ENCODE assay signal across 27 cellular contexts in the genomic region with DNA sequence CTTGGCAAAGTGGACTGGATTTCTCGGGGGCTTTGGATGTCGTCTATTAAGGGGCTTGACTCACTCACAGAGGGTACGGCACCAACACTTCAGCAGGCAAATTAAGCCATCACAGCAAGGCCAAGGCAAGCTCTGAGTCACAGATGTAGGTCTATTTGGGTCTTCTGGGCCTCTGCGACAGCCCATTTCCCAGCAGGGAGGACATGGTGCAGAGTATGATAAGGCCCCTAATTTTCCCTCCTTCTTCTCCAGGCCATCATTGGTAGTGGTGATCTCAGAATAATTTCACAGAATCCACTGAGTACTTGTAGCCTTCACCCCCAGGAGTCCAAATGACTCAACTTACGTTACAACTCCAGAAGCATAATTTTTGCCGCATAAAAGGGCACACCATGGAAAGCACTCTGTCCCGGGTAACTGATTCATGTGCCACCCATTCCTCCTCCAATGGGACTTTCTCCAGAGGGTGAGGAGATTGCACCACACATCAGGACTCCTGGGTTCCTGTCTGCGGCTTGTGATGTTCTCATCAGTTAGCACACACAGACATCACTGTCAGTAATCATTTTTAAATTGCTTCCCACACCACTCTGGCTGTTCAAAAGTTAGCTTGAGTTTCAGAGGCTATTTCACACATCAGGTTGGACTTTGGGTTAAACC.
"Had no signal": no experiment of that assay in that cellular context is flagged by ENCODE, and none has a peak within 500 bp of the region (broad histone marks: within the 10 kb centered on the region; RNA-seq: fewer than 3 reads in every experiment).

No MANE protein-coding gene starts in this region.

- H3K27ac ChIP-seq: epithelial cell of prostate, gastrocnemius medialis, left lung, parathyroid adenoma, right lobe of liver, suprapubic skin, transverse colon, vagina had no signal

- H3K79me2 ChIP-seq: parathyroid adenoma had no signal

- H3K27ac Mint-ChIP-seq: mesothelial cell of epicardium; natural killer cell treated with Interleukin-12 subunit alpha and Interleukin-12 subunit beta and Interleukin-15 and Interleukin-18, amount 100 ng/mL, for 72 hours; progenitor cell of endocrine pancreas; stimulated activated naive B cell treated with anti-CD40 and anti-IgM and Interleukin-4, amounts not matched to agents 10 μg/mL and 1 μg/mL and 100 μg/mL, for 72 hours; stimulated activated naive CD8-positive, alpha-beta T cell treated with anti-CD3 and anti-CD28 coated beads, Interleukin-15, Interleukin-2, amounts not matched to agents 100 ng/mL and 50 ng/mL, for 24 hours had no signal

- DNase-seq: dorsolateral prefrontal cortex; effector CD4-positive, alpha-beta T cell; foreskin fibroblast; gastrocnemius medialis; head of caudate nucleus; left cardiac atrium; left lung; mesenchymal stem cell; mucosa of descending colon; naive B cell; right lobe of liver; small intestine; stimulated activated CD4-positive, alpha-beta T cell treated with anti-CD3 and anti-CD28 coated beads, Interleukin-15, amount 100 ng/mL, for 24 hours; stimulated activated CD4-positive, alpha-beta T cell treated with anti-CD3 and anti-CD28 coated beads, Interleukin-2, amount 100 ng/mL, for 48 hours; stimulated activated naive B cell treated with anti-CD40 and anti-IgM and Interleukin-4, amounts not matched to agents 10 μg/mL and 1 μg/mL and 100 μg/mL, for 72 hours; transverse colon had no signal

- H3K9me3 Mint-ChIP-seq: mesothelial cell of epicardium; stimulated activated naive B cell treated with anti-CD40 and anti-IgM and Interleukin-4, amounts not matched to agents 10 μg/mL and 1 μg/mL and 100 μg/mL, for 72 hours; stimulated activated naive CD8-positive, alpha-beta T cell treated with anti-CD3 and anti-CD28 coated beads, Interleukin-15, Interleukin-2, amounts not matched to agents 100 ng/mL and 50 ng/mL, for 24 hours had no signal

- FAIRE-seq: islet of Langerhans, small intestine had no signal

- H3K36me3 Mint-ChIP-seq: mesothelial cell of epicardium; natural killer cell treated with Interleukin-12 subunit alpha and Interleukin-12 subunit beta and Interleukin-15 and Interleukin-18, amount 100 ng/mL, for 72 hours; stimulated activated naive B cell treated with anti-CD40 and anti-IgM and Interleukin-4, amounts not matched to agents 10 μg/mL and 1 μg/mL and 100 μg/mL, for 72 hours had no signal

- H3K4me1 Mint-ChIP-seq: mesothelial cell of epicardium, neural crest cell had no signal

- ATAC-seq: esophagus mucosa; gastrocnemius medialis; left cardiac atrium; left lung; mucosa of descending colon; natural killer cell treated with Interleukin-12 subunit alpha and Interleukin-12 subunit beta and Interleukin-15 and Interleukin-18, amount 100 ng/mL, for 72 hours; right lobe of liver; stimulated activated naive B cell treated with anti-CD40 and anti-IgM and Interleukin-4, amounts not matched to agents 10 μg/mL and 1 μg/mL and 100 μg/mL, for 72 hours had no signal

- H3K27me3 ChIP-seq: dorsolateral prefrontal cortex, gastrocnemius medialis, left lung, right lobe of liver, suprapubic skin, transverse colon, vagina had no signal

- H2AFZ ChIP-seq: parathyroid adenoma had no signal

- H3K9me3 ChIP-seq: gastrocnemius medialis, mucosa of descending colon, right lobe of liver, suprapubic skin, transverse colon, vagina had no signal

- H3K4me3 ChIP-seq: dorsolateral prefrontal cortex, gastrocnemius medialis, left lung, mucosa of descending colon, right lobe of liver, suprapubic skin, transverse colon, vagina had no signal

- H3K27me3 Mint-ChIP-seq: naive B cell; natural killer cell treated with Interleukin-12 subunit alpha and Interleukin-12 subunit beta and Interleukin-15 and Interleukin-18, amount 100 ng/mL, for 72 hours; stimulated activated naive B cell treated with anti-CD40 and anti-IgM and Interleukin-4, amounts not matched to agents 10 μg/mL and 1 μg/mL and 100 μg/mL, for 72 hours; stimulated activated naive CD8-positive, alpha-beta T cell treated with anti-CD3 and anti-CD28 coated beads, Interleukin-15, Interleukin-2, amounts not matched to agents 100 ng/mL and 50 ng/mL, for 24 hours had no signal

- H3K4me3 Mint-ChIP-seq: mesothelial cell of epicardium; naive B cell; natural killer cell treated with Interleukin-12 subunit alpha and Interleukin-12 subunit beta and Interleukin-15 and Interleukin-18, amount 100 ng/mL, for 72 hours; neural crest cell; stimulated activated naive B cell treated with anti-CD40 and anti-IgM and Interleukin-4, amounts not matched to agents 10 μg/mL and 1 μg/mL and 100 μg/mL, for 72 hours; stimulated activated naive CD8-positive, alpha-beta T cell treated with anti-CD3 and anti-CD28 coated beads, Interleukin-15, Interleukin-2, amounts not matched to agents 100 ng/mL and 50 ng/mL, for 24 hours had no signal

- H3K9ac ChIP-seq: parathyroid adenoma had no signal

- H3K36me3 ChIP-seq: gastrocnemius medialis, left lung, right lobe of liver, suprapubic skin, transverse colon, vagina had no signal

- H3K4me1 ChIP-seq: gastrocnemius medialis, parathyroid adenoma, right lobe of liver, suprapubic skin, vagina had no signal
